In the genomic region with DNA sequence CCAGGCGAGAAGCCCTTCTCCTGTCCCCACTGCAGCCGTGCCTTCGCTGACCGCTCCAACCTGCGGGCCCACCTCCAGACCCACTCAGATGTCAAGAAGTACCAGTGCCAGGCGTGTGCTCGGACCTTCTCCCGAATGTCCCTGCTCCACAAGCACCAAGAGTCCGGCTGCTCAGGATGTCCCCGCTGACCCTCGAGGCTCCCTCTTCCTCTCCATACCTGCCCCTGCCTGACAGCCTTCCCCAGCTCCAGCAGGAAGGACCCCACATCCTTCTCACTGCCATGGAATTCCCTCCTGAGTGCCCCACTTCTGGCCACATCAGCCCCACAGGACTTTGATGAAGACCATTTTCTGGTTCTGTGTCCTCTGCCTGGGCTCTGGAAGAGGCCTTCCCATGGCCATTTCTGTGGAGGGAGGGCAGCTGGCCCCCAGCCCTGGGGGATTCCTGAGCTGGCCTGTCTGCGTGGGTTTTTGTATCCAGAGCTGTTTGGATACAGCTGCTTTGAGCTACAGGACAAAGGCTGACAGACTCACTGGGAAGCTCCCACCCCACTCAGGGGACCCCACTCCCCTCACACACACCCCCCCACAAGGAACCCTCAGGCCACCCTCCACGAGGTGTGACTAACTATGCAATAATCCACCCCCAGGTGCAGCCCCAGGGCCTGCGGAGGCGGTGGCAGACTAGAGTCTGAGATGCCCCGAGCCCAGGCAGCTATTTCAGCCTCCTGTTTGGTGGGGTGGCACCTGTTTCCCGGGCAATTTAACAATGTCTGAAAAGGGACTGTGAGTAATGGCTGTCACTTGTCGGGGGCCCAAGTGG, we compare ENCODE assay signal across 14 cellular contexts. TPM values are rescaled to one million over a fixed set of nuclear protein-coding genes. Genes with fewer than 3 reads are reported as not detected.
A peak's percentile ranks its signal among the peaks of the same experiment; 100 is the strongest.
DNase-seq lines count a peak whose midpoint lies in the region; FAIRE-seq and TF ChIP-seq lines count a peak whose summit lies in the region.
"Had no signal": no experiment of that assay in that cellular context is flagged by ENCODE, and none has a peak within 500 bp of the region (broad histone marks: within the 10 kb centered on the region; RNA-seq: fewer than 3 reads in every experiment).

No MANE protein-coding gene starts in this region.

- H3K4me1 ChIP-seq in A673 (ENCODE audit: insufficient read depth, low read length, poor library complexity, severe bottlenecking) (peaks cover 30% of the 10 kb centered on the region), H1 (replicated peaks in 1 of 4; ENCODE audit: control insufficient read depth in 3 of 4, insufficient read depth in 4 of 4, low read length in 3 of 4) (peaks cover 24 to 57% (median 45%) of the 10 kb centered on the region in 4 experiments), neural progenitor cell (peaks cover 61% of the 10 kb centered on the region)

- H2BK12ac ChIP-seq in H1 (ENCODE audit: low read depth, low read length): 0 out of 2 replicates have a peak overlapping the region, but pooled peaks have one; percentile 27

- DNase-seq in A673 (ENCODE audit: low spot score): no peak
- no peak for DNase-seq in HTR-8/SVneo (ENCODE audit: insufficient read length, low spot score)
- DNase-seq in H1 (ENCODE audit: low read depth in 1 of 2, low spot score in 2 of 2): no peak
- DNase-seq in neural progenitor cell (ENCODE audit: low spot score): no peak
- DNase-seq in GM03348 (ENCODE audit: low spot score): no peak
- DNase-seq in cerebellar cortex (ENCODE audit: low spot score): no peak
- no peak for DNase-seq in SIG-M5 (lab: John Stamatoyannopoulos, UW)
- no peak for DNase-seq in GM12892 (ENCODE audit: insufficient read length)
- DNase-seq: activated naive CD4-positive, alpha-beta T cell; AML-193; NK-92 treated with Interleukin-12 subunit alpha and Interleukin-12 subunit beta, amount 100 ng/mL, for 24 hours; stimulated activated CD4-positive, alpha-beta T cell treated with anti-CD3 and anti-CD28 coated beads, Interleukin-12 subunit alpha, Interleukin-12 subunit beta, amount 100 ng/mL, for 4 hours had no signal

- CTCF ChIA-PET in A673 (lab: Charles Lee): no interaction called here
- CTCF ChIA-PET in H1 (lab: Charles Lee; ENCODE audit: partially characterized antibody): interaction anchor here (0.7 to 21.7 kb wide), 9 partner anchors 7 to 199 kb away, joined by 3 to 514 read pairs (median 5); no protein-coding TSS in a partner anchor

- H4K5ac ChIP-seq in H1 (ENCODE audit: insufficient read length, low read depth, low read length): no peak overlapping the region

- H3K56ac ChIP-seq in H1 (replicated peaks; ENCODE audit: insufficient read length, low read depth, low read length): no peak overlapping the region

- FAIRE-seq in HTR-8/SVneo (lab: Jason Lieb, UNC) (peak; percentile 54), H1 (lab: Jason Lieb, UNC) (no peak), GM12892 (lab: Jason Lieb, UNC) (no peak)
- FAIRE-seq: endometrium had no signal

- no peak overlapping the region for H3K27ac Mint-ChIP-seq in neural progenitor cell

- no peak for TF ChIP-seq CTCF in A673 (conservative IDR thresholded peaks at IDR 0.05; ENCODE audit: low read depth, low read length)
- TF ChIP-seq CTCF in H1 (IDR thresholded peaks at IDR 0.05; ENCODE audit: control extremely low read depth in 1 of 3, insufficient read depth in 1 of 3, low read depth in 1 of 3, low read length in 3 of 3): no peak
- no peak for TF ChIP-seq CTCF in neural progenitor cell (IDR thresholded peaks at IDR 0.05)

- H3K27me3 ChIP-seq in A673 (replicated peaks; ENCODE audit: insufficient read depth, low read depth, low read length, poor library complexity) (no peaks in the 10 kb centered on the region), H1 (replicated peaks in 1 of 4; ENCODE audit: control insufficient read depth in 3 of 4, extremely low read depth in 1 of 4, insufficient read depth in 3 of 4, low read length in 3 of 4) (peaks cover 0 to 3% (median 0%) of the 10 kb centered on the region in 4 experiments; a peak in 1 of 7 replicates), neural progenitor cell (no peaks in the 10 kb centered on the region)
- H3K27me3 ChIP-seq: suprapubic skin had no signal

- BruUV-seq in A673 (replicated peaks; lab: Mats Ljungman, UMichigan): no TSS peak

- H3K4me1 Mint-ChIP-seq in neural progenitor cell: peaks cover 74% of the 10 kb centered on the region

- H4K8ac ChIP-seq in H1 (ENCODE audit: extremely low read depth, insufficient read depth, low read length): no peak overlapping the region; the same call in 1 of the 2 replicates

- H3K36me3 ChIP-seq in A673 (ENCODE audit: insufficient read depth, low read length, poor library complexity, severe bottlenecking) (no peaks in the 10 kb centered on the region), H1 (ENCODE audit: control insufficient read depth in 2 of 4, insufficient read depth in 4 of 4, low read length in 3 of 4) (peaks cover 0 to 25% (median 0%) of the 10 kb centered on the region in 4 experiments; a peak in 1 of 8 replicates), neural progenitor cell (no peaks in the 10 kb centered on the region)
- H3K36me3 ChIP-seq: suprapubic skin had no signal

- 0 out of 2 replicates have a peak overlapping the region, but pooled peaks have one; percentile 82 for H2AK5ac ChIP-seq in H1 (ENCODE audit: low read depth, low read length)

- H3K14ac ChIP-seq in H1 (ENCODE audit: insufficient read length): no peak overlapping the region

- H3K27me3 Mint-ChIP-seq in neural progenitor cell (ENCODE audit: insufficient read depth, low read depth): peaks cover 2% of the 10 kb centered on the region

- H3K4me3 ChIP-seq in A673 (ENCODE audit: low read depth, low read length, poor library complexity, severe bottlenecking) (no peak overlapping the region), H1 (ENCODE audit: extremely low read depth in 1 of 4, insufficient read depth in 2 of 4, low read depth in 3 of 4, low read length in 4 of 4) (no peak overlapping the region), neural progenitor cell (no peak overlapping the region)

- intact Hi-C loops in A673 (cut with micrococcal nuclease; ENCODE audit: unreplicated experiment): no loop called here

- peak overlapping the region; percentile 37 for H3K27ac ChIP-seq in A673 (ENCODE audit: low read depth, low read length, poor library complexity, severe bottlenecking)
- H3K27ac ChIP-seq in H1 (ENCODE audit: low read depth, low read length): no peak overlapping the region
- H3K27ac ChIP-seq in neural progenitor cell: peak overlapping the region; percentile 3

- peaks cover 4% of the 10 kb centered on the region; the same call in 1 of the 2 replicates for H3K23me2 ChIP-seq in H1 (ENCODE audit: low read depth, low read length)

- H3K9me3 ChIP-seq in A673 (ENCODE audit: low read depth, low read length, poor library complexity, severe bottlenecking): no peaks in the 10 kb centered on the region
- no peaks in the 10 kb centered on the region for H3K9me3 ChIP-seq in H1 (ENCODE audit: insufficient read depth in 2 of 2, low read depth in 1 of 2, low read length in 1 of 2)
- no peaks in the 10 kb centered on the region for H3K9me3 ChIP-seq in neural progenitor cell (ENCODE audit: low read depth)
- H3K9me3 ChIP-seq: suprapubic skin had no signal

- H2BK5ac ChIP-seq in H1 (ENCODE audit: low read depth, low read length): no peak overlapping the region

- H3K79me2 ChIP-seq in H1 (ENCODE audit: control insufficient read depth in 1 of 2, insufficient read depth in 2 of 2, low read length in 2 of 2) (peaks cover 0 to 8% of the 10 kb centered on the region in 2 experiments; a peak in 2 of 4 replicates), neural progenitor cell (ENCODE audit: low read depth) (peaks cover 15% of the 10 kb centered on the region)

- peak overlapping the region; percentile 26 for H4K91ac ChIP-seq in H1 (replicated peaks; ENCODE audit: insufficient read length, low read length)

- no peak for TF ChIP-seq POLR2A in H1 (IDR thresholded peaks at IDR 0.05; ENCODE audit: control extremely low read depth in 1 of 2, low read depth in 2 of 2, low read length in 2 of 2)
- no peak for TF ChIP-seq POLR2A in GM12892 (IDR thresholded peaks at IDR 0.05; ENCODE audit: low read depth, low read length)

- peaks cover 51% of the 10 kb centered on the region for H3F3A ChIP-seq in neural progenitor cell (ENCODE audit: low read depth)

- H3K18ac ChIP-seq in H1 (ENCODE audit: extremely low read depth, low read length): no peak overlapping the region

- H3K4me2 ChIP-seq in H1 (ENCODE audit: insufficient read depth in 1 of 2, low read depth in 2 of 2, low read length in 2 of 2): no peak overlapping the region
- H3K4me2 ChIP-seq in neural progenitor cell: no peak overlapping the region

- no peak overlapping the region for H3K4ac ChIP-seq in H1 (replicated peaks; ENCODE audit: insufficient read length, low read depth, low read length)

- H3K9me3 Mint-ChIP-seq in neural progenitor cell: no peaks in the 10 kb centered on the region

- no peak overlapping the region for H2BK15ac ChIP-seq in H1 (ENCODE audit: low read length)

- H2AFZ ChIP-seq in H1 (ENCODE audit: low read length): no peak overlapping the region
- no peak overlapping the region for H2AFZ ChIP-seq in neural progenitor cell (replicated peaks)

- H3K36me3 Mint-ChIP-seq in neural progenitor cell: no peaks in the 10 kb centered on the region

- no peak overlapping the region for H2BK20ac ChIP-seq in H1 (ENCODE audit: low read length)

- TF ChIP-seq EP300 in H1 (IDR thresholded peaks at IDR 0.05; ENCODE audit: borderline replicate concordance in 1 of 2, low read depth in 2 of 2, low read length in 2 of 2): no peak

- POLR2A ChIA-PET in A673 (lab: Charles Lee; ENCODE audit: low non-redundant PET): interaction anchor here (0.6 kb wide), 1 partner anchor 178 kb away, joined by 4 read pairs; no protein-coding TSS in a partner anchor
- POLR2A ChIA-PET in H1 (lab: Charles Lee; ENCODE audit: partially characterized antibody): interaction anchor here (0.8 to 15.6 kb wide), 7 partner anchors 8 to 115 kb away, joined by 3 to 287 read pairs (median 4); no protein-coding TSS in a partner anchor

- WGBS in H1 (ENCODE audit: extremely low coverage in 1 of 2, insufficient coverage in 1 of 2, insufficient read length in 1 of 2, insufficient replicate concordance in 2 of 2, low coverage in 1 of 2, low lambda C conversion rate in 2 of 2, missing lambda C conversion rate in 1 of 2), 2 experiments: 87% methylated on average over 18 of the region's 18 CpGs; no CpG with 5 or more reads in 1 of the 2 experiments

- H4K20me1 ChIP-seq in H1 (replicated peaks in 1 of 2; ENCODE audit: control insufficient read depth in 1 of 2, insufficient read depth in 2 of 2, low read length in 2 of 2) (peaks cover 2 to 4% of the 10 kb centered on the region in 2 experiments), neural progenitor cell (ENCODE audit: low read depth) (peaks cover 13% of the 10 kb centered on the region)

- peaks cover 2% of the 10 kb centered on the region; the same call in 1 of the 2 replicates for H3K79me1 ChIP-seq in H1 (ENCODE audit: low read depth, low read length)

- no peak overlapping the region for H2BK120ac ChIP-seq in H1 (replicated peaks; ENCODE audit: low read depth, low read length)

- H3K23ac ChIP-seq in H1 (ENCODE audit: insufficient read length): no peak overlapping the region

- TF ChIP-seq RAD21 in H1 (IDR thresholded peaks at IDR 0.05 in 1 of 2, conservative IDR thresholded peaks at IDR 0.05 in 1 of 2; ENCODE audit: low read depth in 2 of 2, low read length in 2 of 2): no peak

- no peak overlapping the region for H3K9ac ChIP-seq in H1 (replicated peaks in 1 of 4; ENCODE audit: extremely low read depth in 1 of 4, low read depth in 3 of 4, low read length in 3 of 4)
- H3K9ac ChIP-seq in neural progenitor cell: no peak overlapping the region

- no peak overlapping the region for H3K4me3 Mint-ChIP-seq in neural progenitor cell

RNA-seq across cellular contexts. Expression of gene SNAI1, which starts 5.3 kb away (rescaled TPM):
- total RNA-seq in A673 (2021) (4.1 and 4.4 TPM in 2 replicates), neural progenitor cell (ENCODE audit: low replicate concordance) (1.1 and 4.0 TPM in 2 replicates)
- 6.5 and 7.7 TPM in 2 replicates for total RNA-seq in H1 (2021; fragmentation: NEBNext Ultra II Directional; extraction: Animal tissue kit (Norgen Biotek cat#: 25700))
- 8.0 and 10.6 TPM in 2 replicates for polyA plus RNA-seq in H1 (2011; rRNA removed)
- 2.0 TPM for polyA plus RNA-seq in H1 (2011; cell fraction: cytosol; rRNA removed)
- 6.6 TPM for polyA plus RNA-seq in H1 (2011; cell fraction: nucleus; rRNA removed)
- 6.9 to 10.2 TPM (median 8.7 TPM) in 4 replicates for polyA plus RNA-seq in H1 (2012, experiment 1 of 2)
- polyA plus RNA-seq in H1 (2012, experiment 2 of 2): 10.4 TPM
- polyA plus RNA-seq in H1 (2013, experiment 1 of 2): 6.9 TPM
- polyA plus RNA-seq in H1 (2013, experiment 2 of 2): 7.0 TPM
- 1.3 and 2.7 TPM in 2 replicates for polyA minus RNA-seq in H1 (2011; rRNA and poly(A)+ RNA removed)
- polyA minus RNA-seq in H1 (2011; cell fraction: cytosol; rRNA and poly(A)+ RNA removed): 2.4 TPM
- polyA minus RNA-seq in H1 (2011; cell fraction: nucleus; rRNA and poly(A)+ RNA removed): 7.8 TPM
- polyA plus RNA-seq in GM12892 (2012; ENCODE audit: missing spikeins): 0.36 TPM

RNA-seq across cellular contexts. Expression of gene RNF114, which starts 51.9 kb away (rescaled TPM):
- total RNA-seq in A673 (2021) (83.6 and 90.0 TPM in 2 replicates), neural progenitor cell (ENCODE audit: low replicate concordance) (41.3 and 105 TPM in 2 replicates)
- total RNA-seq in H1 (2021; fragmentation: NEBNext Ultra II Directional; extraction: Animal tissue kit (Norgen Biotek cat#: 25700)): 81.7 and 82.0 TPM in 2 replicates
- 89.9 and 158 TPM in 2 replicates for polyA plus RNA-seq in H1 (2011; rRNA removed)
- 160 TPM for polyA plus RNA-seq in H1 (2011; cell fraction: cytosol; rRNA removed)
- 99.9 TPM for polyA plus RNA-seq in H1 (2011; cell fraction: nucleus; rRNA removed)
- 66.8 to 91.7 TPM (median 75.1 TPM) in 4 replicates for polyA plus RNA-seq in H1 (2012, experiment 1 of 2)
- 39.6 TPM for polyA plus RNA-seq in H1 (2012, experiment 2 of 2)
- polyA plus RNA-seq in H1 (2013, experiment 1 of 2): 51.2 TPM
- 51.8 TPM for polyA plus RNA-seq in H1 (2013, experiment 2 of 2)
- polyA minus RNA-seq in H1 (2011; rRNA and poly(A)+ RNA removed): 62.2 and 63.1 TPM in 2 replicates
- polyA minus RNA-seq in H1 (2011; cell fraction: cytosol; rRNA and poly(A)+ RNA removed): 69.6 TPM
- 40.6 TPM for polyA minus RNA-seq in H1 (2011; cell fraction: nucleus; rRNA and poly(A)+ RNA removed)
- 50.3 TPM for polyA plus RNA-seq in GM12892 (2012; ENCODE audit: missing spikeins)
